In genomic region chr10:113920819-113921345, GRCh38 we compare ENCODE assay signal across 1 cellular context.
TF ChIP-seq lines count a peak whose summit lies in the region.

No MANE protein-coding gene starts in this region.

TF ChIP-seq in WTC11, 78 proteins besides CTCF, POLR2A, EP300 and RAD21 (continued from another document):
- TF ChIP-seq ATF2 (CRISPR knock-in tag; IDR thresholded peaks at IDR 0.05; ENCODE audit: borderline replicate concordance, low read depth) (no peak), ATF6 (CRISPR knock-in tag; IDR thresholded peaks at IDR 0.05) (no peak), ZNF281 (CRISPR knock-in tag; IDR thresholded peaks at IDR 0.05) (no peak), NFATC4 (CRISPR knock-in tag; IDR thresholded peaks at IDR 0.05) (no peak)
